In genomic region chr20:56428388-56428787, GRCh38 we compare ENCODE assay signal across 19 cellular contexts. TPM values are rescaled to one million over a fixed set of nuclear protein-coding genes. Genes with fewer than 3 reads are reported as not detected.
A peak's percentile ranks its signal among the peaks of the same experiment; 100 is the strongest.
DNase-seq lines count a peak whose midpoint lies in the region; ATAC-seq and TF ChIP-seq lines count a peak whose summit lies in the region.
"Had no signal": no experiment of that assay in that cellular context is flagged by ENCODE, and none has a peak within 500 bp of the region (broad histone marks: within the 10 kb centered on the region; RNA-seq: fewer than 3 reads in every experiment).

No MANE protein-coding gene starts in this region.

- peaks cover 22% of the 10 kb centered on the region for H3K36me3 Mint-ChIP-seq in CD8-positive, alpha-beta T cell
- peaks cover 3% of the 10 kb centered on the region for H3K36me3 Mint-ChIP-seq in central memory CD8-positive, alpha-beta T cell (ENCODE audit: insufficient read depth)
- no peaks in the 10 kb centered on the region for H3K36me3 Mint-ChIP-seq in natural killer cell treated with Interleukin-12 subunit alpha and Interleukin-12 subunit beta and Interleukin-15 and Interleukin-18, amount 100 ng/mL, for 72 hours
- H3K36me3 Mint-ChIP-seq: mesothelial cell of epicardium had no signal

- H3K4me2 ChIP-seq in IMR-90 (ENCODE audit: low read depth, low read length) = no peak overlapping the region

- H3K4me3 Mint-ChIP-seq in CD8-positive, alpha-beta T cell = peak overlapping the region; percentile 87
- H3K4me3 Mint-ChIP-seq in central memory CD8-positive, alpha-beta T cell = no peak overlapping the region
- no peak overlapping the region for H3K4me3 Mint-ChIP-seq in natural killer cell treated with Interleukin-12 subunit alpha and Interleukin-12 subunit beta and Interleukin-15 and Interleukin-18, amount 100 ng/mL, for 72 hours
- H3K4me3 Mint-ChIP-seq: mesothelial cell of epicardium had no signal

- peak overlapping the region; percentile 97 for H2BK5ac ChIP-seq in IMR-90 (ENCODE audit: low read depth, low read length, poor library complexity, severe bottlenecking)

- no peak overlapping the region for H3K4me3 ChIP-seq in CD8-positive, alpha-beta T cell (ENCODE audit: low read depth, low read length)
- H3K4me3 ChIP-seq in IMR-90 (ENCODE audit: insufficient read depth, low read depth, low read length) = no peak overlapping the region
- H3K4me3 ChIP-seq in testis = no peak overlapping the region
- H3K4me3 ChIP-seq: SJSA1 had no signal

- peaks cover 41% of the 10 kb centered on the region for H3K4me1 ChIP-seq in CD8-positive, alpha-beta T cell (ENCODE audit: insufficient read depth, low read length)
- peaks cover 43% of the 10 kb centered on the region for H3K4me1 ChIP-seq in IMR-90 (ENCODE audit: control insufficient read depth, insufficient read depth, low read length)
- no peaks in the 10 kb centered on the region for H3K4me1 ChIP-seq in testis
- H3K4me1 ChIP-seq: SJSA1 had no signal

- H3K27ac ChIP-seq in CD8-positive, alpha-beta T cell (ENCODE audit: low read depth, low read length) = no peak overlapping the region
- peak overlapping the region; percentile 96 for H3K27ac ChIP-seq in IMR-90 (ENCODE audit: insufficient read depth, low read length)
- no peak overlapping the region for H3K27ac ChIP-seq in testis
- H3K27ac ChIP-seq: SJSA1 had no signal

- H2BK15ac ChIP-seq in IMR-90 (ENCODE audit: low read depth, low read length) = peak overlapping the region; percentile 99

- TF ChIP-seq CTCF in CD8-positive, alpha-beta T cell (IDR thresholded peaks at IDR 0.05) = no peak
- TF ChIP-seq CTCF in IMR-90 (conservative IDR thresholded peaks at IDR 0.05; ENCODE audit: low read depth, low read length) (no peak), testis (IDR thresholded peaks at IDR 0.05) (no peak)

- WGBS in IMR-90 (ENCODE audit: extremely low coverage in 2 of 2, insufficient read length in 1 of 2), 2 experiments = no CpG with 5 or more reads among the region's 4 CpGs
- WGBS in testis, 2 donors = 88 to 90% methylated on average over 4 of the region's 4 CpGs

- no peak overlapping the region for H2AFZ ChIP-seq in IMR-90 (replicated peaks; ENCODE audit: low read length, poor library complexity)

- H2AK5ac ChIP-seq in IMR-90 (ENCODE audit: low read depth, low read length) = peak overlapping the region; percentile 97

- in situ Hi-C loops in IMR-90 (cut with MboI; ENCODE audit: low sequenced_read_pairs) (no loop called here), KBM-7 (cut with MboI; ENCODE audit: low pct_unique_long_range_greater_than_20kb, low sequenced_read_pairs) (no loop called here)

- H3K27me3 Mint-ChIP-seq in CD8-positive, alpha-beta T cell (ENCODE audit: low read depth) = no peaks in the 10 kb centered on the region
- no peaks in the 10 kb centered on the region for H3K27me3 Mint-ChIP-seq in central memory CD8-positive, alpha-beta T cell
- H3K27me3 Mint-ChIP-seq in natural killer cell treated with Interleukin-12 subunit alpha and Interleukin-12 subunit beta and Interleukin-15 and Interleukin-18, amount 100 ng/mL, for 72 hours = no peaks in the 10 kb centered on the region

- peak overlapping the region; percentile 91 for H2BK20ac ChIP-seq in IMR-90 (ENCODE audit: low read depth, low read length)

- H4K5ac ChIP-seq in IMR-90 (ENCODE audit: low read depth, low read length) = peak overlapping the region; percentile 86

- H3K27me3 ChIP-seq in CD8-positive, alpha-beta T cell (ENCODE audit: insufficient read depth, low read length) = no peaks in the 10 kb centered on the region
- no peaks in the 10 kb centered on the region for H3K27me3 ChIP-seq in IMR-90 (ENCODE audit: control insufficient read depth, insufficient read depth, low read length)
- no peaks in the 10 kb centered on the region for H3K27me3 ChIP-seq in testis
- H3K27me3 ChIP-seq: SJSA1 had no signal

- peak overlapping the region; percentile 97 for H2BK120ac ChIP-seq in IMR-90 (ENCODE audit: low read depth, low read length)

- BruUV-seq in IMR-90 (replicated peaks; lab: Mats Ljungman, UMichigan) = no TSS peak

- no peak for ATAC-seq in CD8-positive, alpha-beta T cell
- no peak for ATAC-seq in IMR-90 (ENCODE audit: low read depth)
- ATAC-seq in central memory CD8-positive, alpha-beta T cell (replicated peaks; ENCODE audit: extremely low read depth, poor library complexity, severe bottlenecking) = no peak
- ATAC-seq in natural killer cell treated with Interleukin-12 subunit alpha and Interleukin-12 subunit beta and Interleukin-15 and Interleukin-18, amount 100 ng/mL, for 72 hours = no peak
- ATAC-seq: HCT116 had no signal

- H3K27ac Mint-ChIP-seq in CD8-positive, alpha-beta T cell = peak overlapping the region; percentile 94
- H3K27ac Mint-ChIP-seq in central memory CD8-positive, alpha-beta T cell (ENCODE audit: low read depth) = peak overlapping the region; percentile 11
- peak overlapping the region; percentile 18 to 94 for H3K27ac Mint-ChIP-seq in natural killer cell treated with Interleukin-12 subunit alpha and Interleukin-12 subunit beta and Interleukin-15 and Interleukin-18, amount 100 ng/mL, for 72 hours
- H3K27ac Mint-ChIP-seq: mesothelial cell of epicardium had no signal

- H3K79me1 ChIP-seq in IMR-90 (ENCODE audit: low read depth in 1 of 2, low read length in 2 of 2) = peaks cover 38 to 74% of the 10 kb centered on the region in 2 experiments

- H3K9ac ChIP-seq in IMR-90 (ENCODE audit: low read depth, low read length) = peak overlapping the region; percentile 43; the same call in 1 of the 2 replicates

- CTCF ChIA-PET in CD8-positive, alpha-beta T cell (lab: Charles Lee) = interaction anchor here (0.5 to 1.2 kb wide), 2 partner anchors 10 to 37 kb away, joined by 3 read pairs; no protein-coding TSS in a partner anchor
- CTCF ChIA-PET in IMR-90 (lab: Yijun Ruan, JAX) = no interaction called here

- peak overlapping the region; percentile 96 for H3K4ac ChIP-seq in IMR-90 (ENCODE audit: low read depth, low read length)

- TF ChIP-seq RAD21 in IMR-90 (IDR thresholded peaks at IDR 0.05; ENCODE audit: low read length) = no peak

- peak overlapping the region; percentile 79 for H3K18ac ChIP-seq in IMR-90 (ENCODE audit: low read depth, low read length)

- TF ChIP-seq POLR2A in IMR-90 (IDR thresholded peaks at IDR 0.05; ENCODE audit: low read depth, low read length) (no peak), testis (IDR thresholded peaks at IDR 0.05) (no peak)

- peak overlapping the region; percentile 98 for H4K91ac ChIP-seq in IMR-90 (ENCODE audit: insufficient read depth, low read depth, low read length)

- no peaks in the 10 kb centered on the region for H3K36me3 ChIP-seq in CD8-positive, alpha-beta T cell (ENCODE audit: insufficient read depth, low read length)
- H3K36me3 ChIP-seq in IMR-90 (ENCODE audit: control insufficient read depth, insufficient read depth, low read length) (peaks cover 9% of the 10 kb centered on the region), testis (ENCODE audit: low read depth, missing control alignments) (no peaks in the 10 kb centered on the region)
- H3K36me3 ChIP-seq: SJSA1 had no signal

- peak in 1 of 7 experiments; percentile 34 for DNase-seq in CD8-positive, alpha-beta T cell
- DNase-seq in IMR-90 (no peak), KBM-7 (no peak), testis (no peak), NCI-H2107 (lab: John Stamatoyannopoulos, UW) (no peak)
- no peak for DNase-seq in central memory CD8-positive, alpha-beta T cell (ENCODE audit: low spot score in 2 of 2)
- DNase-seq in natural killer cell treated with Interleukin-12 subunit alpha and Interleukin-12 subunit beta and Interleukin-15 and Interleukin-18, amount 100 ng/mL, for 72 hours (ENCODE audit: low spot score) = no peak
- DNase-seq: activated CD4-positive, CD25-positive, alpha-beta regulatory T cell; amniotic stem cell; cerebellar nuclear complex; DMS153; hypothalamus; kidney glomerular epithelial cell; NCI-H1417; NCI-H2171; substantia nigra had no signal

- peak overlapping the region; percentile 88 for H3K23ac ChIP-seq in IMR-90 (ENCODE audit: low read depth, low read length)

- H2AK9ac ChIP-seq in IMR-90 (replicated peaks; ENCODE audit: low read depth, low read length, poor library complexity) = peak overlapping the region; percentile 80

- no peaks in the 10 kb centered on the region for H3K9me3 ChIP-seq in CD8-positive, alpha-beta T cell (ENCODE audit: low read length)
- no peaks in the 10 kb centered on the region for H3K9me3 ChIP-seq in IMR-90 (ENCODE audit: control insufficient read depth, insufficient read depth, low read length)
- H3K9me3 ChIP-seq in testis = no peaks in the 10 kb centered on the region
- H3K9me3 ChIP-seq: SJSA1 had no signal

- peak overlapping the region; percentile 90 for H3K14ac ChIP-seq in IMR-90 (replicated peaks; ENCODE audit: low read depth, low read length)

- peaks cover 63% of the 10 kb centered on the region for H3K4me1 Mint-ChIP-seq in CD8-positive, alpha-beta T cell (ENCODE audit: low read depth)
- peaks cover 37% of the 10 kb centered on the region for H3K4me1 Mint-ChIP-seq in central memory CD8-positive, alpha-beta T cell
- H3K4me1 Mint-ChIP-seq in natural killer cell treated with Interleukin-12 subunit alpha and Interleukin-12 subunit beta and Interleukin-15 and Interleukin-18, amount 100 ng/mL, for 72 hours (ENCODE audit: low read depth in 2 of 2) = peaks cover 28 to 40% of the 10 kb centered on the region in 2 donors

- intact Hi-C loops in CD8-positive, alpha-beta T cell (cut with DNase I, micrococcal nuclease) = no loop called here
- intact Hi-C loops in IMR-90 (cut with micrococcal nuclease) (no loop called here), testis (cut with DNase I; ENCODE audit: low total_unique reads) (no loop called here)

- H3K9me3 Mint-ChIP-seq in CD8-positive, alpha-beta T cell = no peaks in the 10 kb centered on the region
- no peaks in the 10 kb centered on the region for H3K9me3 Mint-ChIP-seq in central memory CD8-positive, alpha-beta T cell
- peaks cover 3% of the 10 kb centered on the region for H3K9me3 Mint-ChIP-seq in natural killer cell treated with Interleukin-12 subunit alpha and Interleukin-12 subunit beta and Interleukin-15 and Interleukin-18, amount 100 ng/mL, for 72 hours
- H3K9me3 Mint-ChIP-seq: mesothelial cell of epicardium had no signal

- H3K9me1 ChIP-seq in IMR-90 (ENCODE audit: insufficient read depth, low read length) = peaks cover 31% of the 10 kb centered on the region

- H4K8ac ChIP-seq in IMR-90 (ENCODE audit: low read depth in 2 of 2, low read length in 2 of 2) = peak overlapping the region; percentile 91 to 94

- dilution Hi-C loops in IMR-90 (cut with HindIII; ENCODE audit: low sequenced_read_pairs, unreplicated experiment) = no loop called here

- no peaks in the 10 kb centered on the region for H4K20me1 ChIP-seq in IMR-90 (ENCODE audit: insufficient read depth, low read length)

- POLR2A ChIA-PET in CD8-positive, alpha-beta T cell (lab: Charles Lee) = interaction anchor here (1.5 to 2.5 kb wide), 3 partner anchors 10 to 16 kb away, joined by 6 to 12 read pairs (median 10); partner anchors contain the start of gene CASS4
- POLR2A ChIA-PET in IMR-90 (lab: Charles Lee; ENCODE audit: unreplicated experiment) = interaction anchor here (0.9 to 1.7 kb wide), 3 partner anchors 10 to 12 kb away, joined by 3 to 7 read pairs (median 7); no protein-coding TSS in a partner anchor

- 0 out of 2 replicates have a peak overlapping the region, but pooled peaks have one; percentile 30 for H3K56ac ChIP-seq in IMR-90 (ENCODE audit: extremely low read depth, insufficient read depth, low read length)

RNA-seq across cellular contexts. Expression of gene CASS4, which starts 16.3 kb away (rescaled TPM):
- total RNA-seq in CD8-positive, alpha-beta T cell = 10 to 100 TPM; 23.5 to 26.0 TPM
- 25.8 and 26.1 TPM in 2 replicates for total RNA-seq in IMR-90 (2012; rRNA removed)
- polyA plus RNA-seq in IMR-90 (2012; rRNA removed) = 26.5 and 29.6 TPM in 2 replicates
- 12.7 and 19.2 TPM in 2 replicates for polyA plus RNA-seq in IMR-90 (2012; cell fraction: cytosol; rRNA removed)
- 28.4 and 44.9 TPM in 2 replicates for polyA plus RNA-seq in IMR-90 (2012; cell fraction: nucleus; rRNA removed; ENCODE audit: low replicate concordance)
- total RNA-seq in natural killer cell treated with Interleukin-12 subunit alpha and Interleukin-12 subunit beta and Interleukin-15 and Interleukin-18, amount 100 ng/mL, for 72 hours = 1 to 10 TPM; 1.3 to 4.1 TPM
- 1 to 10 TPM in 1 of 2 donors, under 1 TPM in 1; 0.79 to 1.8 TPM for total RNA-seq in testis
- 0.92 TPM for polyA plus RNA-seq in testis (ENCODE audit: insufficient read depth, low read depth, low replicate concordance)
- total RNA-seq: SJSA1 had no signal

RNA-seq across cellular contexts. Expression of gene CSTF1, which starts 35.9 kb away (rescaled TPM):
- 10 to 100 TPM; 20.7 to 26.0 TPM for total RNA-seq in CD8-positive, alpha-beta T cell
- 86.4 and 105 TPM in 2 replicates for total RNA-seq in IMR-90 (2012; rRNA removed)
- 48.8 and 49.5 TPM in 2 replicates for polyA plus RNA-seq in IMR-90 (2012; rRNA removed)
- 24.3 and 40.6 TPM in 2 replicates for polyA plus RNA-seq in IMR-90 (2012; cell fraction: cytosol; rRNA removed)
- 28.6 and 46.9 TPM in 2 replicates for polyA plus RNA-seq in IMR-90 (2012; cell fraction: nucleus; rRNA removed; ENCODE audit: low replicate concordance)
- 10 to 100 TPM; 39.6 to 40.1 TPM for total RNA-seq in natural killer cell treated with Interleukin-12 subunit alpha and Interleukin-12 subunit beta and Interleukin-15 and Interleukin-18, amount 100 ng/mL, for 72 hours
- total RNA-seq in testis = 10 to 100 TPM; 41.8 to 53.3 TPM
- 80.6 TPM for polyA plus RNA-seq in testis (ENCODE audit: insufficient read depth, low read depth, low replicate concordance)

RNA-seq across cellular contexts. Expression of gene AURKA, which starts 36.4 kb away (rescaled TPM):
- total RNA-seq in CD8-positive, alpha-beta T cell = under 1 TPM; 0.22 to 0.81 TPM
- total RNA-seq in IMR-90 (2012; rRNA removed) (83.3 and 88.0 TPM in 2 replicates), testis (10 to 100 TPM; 27.2 to 35.4 TPM)
- polyA plus RNA-seq in IMR-90 (2012; rRNA removed) (63.7 and 68.0 TPM in 2 replicates), testis (ENCODE audit: insufficient read depth, low read depth, low replicate concordance) (87.6 TPM)
- 21.7 and 43.0 TPM in 2 replicates for polyA plus RNA-seq in IMR-90 (2012; cell fraction: cytosol; rRNA removed)
- 13.7 and 69.2 TPM in 2 replicates for polyA plus RNA-seq in IMR-90 (2012; cell fraction: nucleus; rRNA removed; ENCODE audit: low replicate concordance)
- total RNA-seq in natural killer cell treated with Interleukin-12 subunit alpha and Interleukin-12 subunit beta and Interleukin-15 and Interleukin-18, amount 100 ng/mL, for 72 hours = 10 to 100 TPM; 45.1 to 80.8 TPM

RNA-seq across cellular contexts. Expression of gene RTF2, which starts 40.0 kb away (rescaled TPM):
- total RNA-seq in CD8-positive, alpha-beta T cell = 10 to 100 TPM; 56.5 to 57.6 TPM
- 109 and 118 TPM in 2 replicates for total RNA-seq in IMR-90 (2012; rRNA removed)
- 98.4 and 102 TPM in 2 replicates for polyA plus RNA-seq in IMR-90 (2012; rRNA removed)
- polyA plus RNA-seq in IMR-90 (2012; cell fraction: cytosol; rRNA removed) = 73.2 and 76.9 TPM in 2 replicates
- polyA plus RNA-seq in IMR-90 (2012; cell fraction: nucleus; rRNA removed; ENCODE audit: low replicate concordance) = 59.0 and 86.9 TPM in 2 replicates
- 10 to 100 TPM; 78.5 to 92.2 TPM for total RNA-seq in natural killer cell treated with Interleukin-12 subunit alpha and Interleukin-12 subunit beta and Interleukin-15 and Interleukin-18, amount 100 ng/mL, for 72 hours
- 10 to 100 TPM; 76.4 to 80.4 TPM for total RNA-seq in testis
- 144 TPM for polyA plus RNA-seq in testis (ENCODE audit: insufficient read depth, low read depth, low replicate concordance)

Comparison
In these comparisons a context has a peak if more than half of its experiments do, and no peak if none do; other contexts are left out.
1. H3K27ac Mint-ChIP-seq: peak in every context shown above with its lines; median percentile 94 in CD8-positive, alpha-beta T cell; 56 in natural killer cell treated with Interleukin-12 subunit alpha and Interleukin-12 subunit beta and Interleukin-15 and Interleukin-18, amount 100 ng/mL, for 72 hours; 11 in central memory CD8-positive, alpha-beta T cell.
2. RNA of gene AURKA, which starts 36.4 kb away (total RNA-seq): 83.3 to 88.0 TPM in IMR-90, 45.1 to 80.8 TPM in natural killer cell treated with Interleukin-12 subunit alpha and Interleukin-12 subunit beta and Interleukin-15 and Interleukin-18, amount 100 ng/mL, for 72 hours and 27.2 to 35.4 TPM in testis; 0.22 to 0.81 TPM in CD8-positive, alpha-beta T cell; every median in the first group is over 10 times any median in the second.